In the genomic region with DNA sequence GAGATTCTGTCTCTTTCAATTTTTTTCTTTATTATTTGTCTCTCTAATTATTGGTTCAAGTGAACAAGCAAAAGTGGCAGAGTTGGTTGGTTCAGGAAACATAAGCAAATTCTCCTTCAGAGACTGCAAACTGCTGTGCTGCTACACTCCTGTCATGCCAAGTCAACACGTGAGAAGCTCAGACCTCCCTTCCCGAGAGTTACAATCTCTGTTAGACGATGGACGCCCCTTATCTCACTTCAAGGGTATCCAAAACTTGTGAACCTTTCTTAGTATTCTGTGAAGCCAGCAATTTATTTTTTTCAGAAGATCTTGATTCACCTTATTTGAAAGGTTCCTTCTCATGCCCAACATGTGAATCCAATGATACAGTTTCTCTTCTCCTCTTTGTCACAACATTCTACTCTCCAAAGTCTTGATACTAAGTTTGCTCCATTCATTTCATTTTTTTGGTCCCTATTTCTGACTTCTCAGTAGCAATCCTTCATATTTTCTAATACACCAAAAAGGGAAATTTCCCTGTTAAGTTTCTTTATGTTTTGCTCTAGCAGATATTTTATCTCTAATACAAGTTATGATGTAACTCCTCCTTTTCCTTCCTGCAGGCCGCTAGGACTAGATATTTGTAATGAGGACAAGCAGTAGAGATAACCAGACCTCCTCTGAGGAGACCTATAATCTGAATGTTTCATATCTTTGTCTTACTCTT, we compare ENCODE assay signal across 1 cellular context.
A peak's percentile ranks its signal among the peaks of the same experiment; 100 is the strongest.
TF ChIP-seq lines count a peak whose summit lies in the region.

No MANE protein-coding gene starts in this region.

TF ChIP-seq in K562, 482 proteins besides CTCF, POLR2A, EP300 and RAD21 (continued from another document and continues in another):
- TF ChIP-seq THRAP3 (IDR thresholded peaks at IDR 0.05; ENCODE audit: borderline replicate concordance) (no peak), JUN (IDR thresholded peaks at IDR 0.05; ENCODE audit: borderline replicate concordance, low read depth, low read length) (no peak), JUN (CRISPR knock-in tag; IDR thresholded peaks at IDR 0.05; ENCODE audit: borderline replicate concordance) (no peak), DACH1 (IDR thresholded peaks at IDR 0.05; ENCODE audit: partially characterized antibody) (peak; percentile 12), PRMT5 (CRISPR knock-in tag; IDR thresholded peaks at IDR 0.05) (no peak), TEAD1 (CRISPR knock-in tag; IDR thresholded peaks at IDR 0.05) (no peak), PHTF2 (CRISPR knock-in tag; IDR thresholded peaks at IDR 0.05) (no peak), DPF2 (IDR thresholded peaks at IDR 0.05) (peak; percentile 87), TEAD4 (IDR thresholded peaks at IDR 0.05; ENCODE audit: low read length) (peak; percentile 88), TEAD4 (CRISPR knock-in tag; IDR thresholded peaks at IDR 0.05; ENCODE audit: borderline replicate concordance) (no peak), GATA2 (CRISPR knock-in tag; IDR thresholded peaks at IDR 0.05) (peak; percentile 41; the same call in 1 of the 2 replicates), STAT5A (IDR thresholded peaks at IDR 0.05; ENCODE audit: borderline replicate concordance, low read length) (peak; percentile 60; the same call in 1 of the 2 replicates), NR4A1 (CRISPR knock-in tag; IDR thresholded peaks at IDR 0.05) (no peak), NR4A1 (tag; IDR thresholded peaks at IDR 0.05) (no peak), ELF2 (CRISPR knock-in tag; IDR thresholded peaks at IDR 0.05) (no peak), ZNF274 (IDR thresholded peaks at IDR 0.05; ENCODE audit: borderline replicate concordance, low read depth, low read length) (no peak), FOXA3 (CRISPR knock-in tag; conservative IDR thresholded peaks at IDR 0.05 in 1 of 2, IDR thresholded peaks at IDR 0.05 in 1 of 2) (no peak), MTA3 (IDR thresholded peaks at IDR 0.05; ENCODE audit: borderline replicate concordance) (0 out of 2 replicates have a peak, but pooled peaks have one; percentile 10), ZNF668 (CRISPR knock-in tag; IDR thresholded peaks at IDR 0.05) (no peak), CBFA2T3 (IDR thresholded peaks at IDR 0.05) (peak; percentile 88), SMARCA4 (IDR thresholded peaks at IDR 0.05) (peak; percentile 75; the same call in 1 of the 2 replicates), RCOR1 (IDR thresholded peaks at IDR 0.05; ENCODE audit: borderline replicate concordance in 1 of 2, low read depth in 2 of 2, low read length in 2 of 2) (peak in 1 of 2 experiments; percentile 69; a peak in 2 of 4 replicates), SIRT6 (IDR thresholded peaks at IDR 0.05; ENCODE audit: low read depth, low read length) (no peak), SOX6 (IDR thresholded peaks at IDR 0.05) (peak; percentile 68), HDAC8 (tag; IDR thresholded peaks at IDR 0.05) (no peak), HMG20B (CRISPR knock-in tag; IDR thresholded peaks at IDR 0.05) (no peak), PTRF (tag; IDR thresholded peaks at IDR 0.05) (no peak), MYNN (IDR thresholded peaks at IDR 0.05) (0 out of 2 replicates have a peak, but pooled peaks have one; percentile 17), MYNN (CRISPR knock-in tag; IDR thresholded peaks at IDR 0.05) (no peak), POLR2B (IDR thresholded peaks at IDR 0.05; ENCODE audit: low read depth, partially characterized antibody) (no peak), NR2C1 (IDR thresholded peaks at IDR 0.05) (no peak), NR2C1 (tag; IDR thresholded peaks at IDR 0.05) (0 out of 2 replicates have a peak, but pooled peaks have one; percentile 23), MECOM (CRISPR knock-in tag; IDR thresholded peaks at IDR 0.05) (peak; percentile 86; the same call in 1 of the 2 replicates), JUND (IDR thresholded peaks at IDR 0.05; ENCODE audit: borderline replicate concordance, low read depth, low read length) (peak; percentile 59), JUND (tag; IDR thresholded peaks at IDR 0.05; ENCODE audit: borderline replicate concordance, low read depth, low read length) (0 out of 3 replicates have a peak, but pooled peaks have one; percentile 31), NRF1 (conservative IDR thresholded peaks at IDR 0.05 in 1 of 2, IDR thresholded peaks at IDR 0.05 in 1 of 2) (no peak), CSDE1 (IDR thresholded peaks at IDR 0.05) (no peak), CCNT2 (IDR thresholded peaks at IDR 0.05; ENCODE audit: borderline replicate concordance, extremely low read depth, insufficient read length, low read depth, low read length) (no peak), DDX20 (tag; IDR thresholded peaks at IDR 0.05; ENCODE audit: low read depth) (no peak), SMARCE1 (IDR thresholded peaks at IDR 0.05) (peak; percentile 66), BRCA1 (IDR thresholded peaks at IDR 0.05) (no peak), BRCA1 (CRISPR knock-in tag; IDR thresholded peaks at IDR 0.05) (no peak)
- TF ChIP-seq, protein P1, sequence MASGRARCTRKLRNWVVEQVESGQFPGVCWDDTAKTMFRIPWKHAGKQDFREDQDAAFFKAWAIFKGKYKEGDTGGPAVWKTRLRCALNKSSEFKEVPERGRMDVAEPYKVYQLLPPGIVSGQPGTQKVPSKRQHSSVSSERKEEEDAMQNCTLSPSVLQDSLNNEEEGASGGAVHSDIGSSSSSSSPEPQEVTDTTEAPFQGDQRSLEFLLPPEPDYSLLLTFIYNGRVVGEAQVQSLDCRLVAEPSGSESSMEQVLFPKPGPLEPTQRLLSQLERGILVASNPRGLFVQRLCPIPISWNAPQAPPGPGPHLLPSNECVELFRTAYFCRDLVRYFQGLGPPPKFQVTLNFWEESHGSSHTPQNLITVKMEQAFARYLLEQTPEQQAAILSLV (tag; IDR thresholded peaks at IDR 0.05), result 0 out of 2 replicates have a peak, but pooled peaks have one; percentile 20
- TF ChIP-seq, protein P2, sequence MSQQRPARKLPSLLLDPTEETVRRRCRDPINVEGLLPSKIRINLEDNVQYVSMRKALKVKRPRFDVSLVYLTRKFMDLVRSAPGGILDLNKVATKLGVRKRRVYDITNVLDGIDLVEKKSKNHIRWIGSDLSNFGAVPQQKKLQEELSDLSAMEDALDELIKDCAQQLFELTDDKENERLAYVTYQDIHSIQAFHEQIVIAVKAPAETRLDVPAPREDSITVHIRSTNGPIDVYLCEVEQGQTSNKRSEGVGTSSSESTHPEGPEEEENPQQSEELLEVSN (IDR thresholded peaks at IDR 0.05; ENCODE audit: borderline replicate concordance in 1 of 2, extremely low read depth in 1 of 2, insufficient read depth in 1 of 2, insufficient read length in 1 of 2, low read depth in 1 of 2, low read length in 1 of 2, poor library complexity in 1 of 2, severe bottlenecking in 1 of 2), result peak in 1 of 2 experiments; percentile 19
- TF ChIP-seq, protein P3, sequence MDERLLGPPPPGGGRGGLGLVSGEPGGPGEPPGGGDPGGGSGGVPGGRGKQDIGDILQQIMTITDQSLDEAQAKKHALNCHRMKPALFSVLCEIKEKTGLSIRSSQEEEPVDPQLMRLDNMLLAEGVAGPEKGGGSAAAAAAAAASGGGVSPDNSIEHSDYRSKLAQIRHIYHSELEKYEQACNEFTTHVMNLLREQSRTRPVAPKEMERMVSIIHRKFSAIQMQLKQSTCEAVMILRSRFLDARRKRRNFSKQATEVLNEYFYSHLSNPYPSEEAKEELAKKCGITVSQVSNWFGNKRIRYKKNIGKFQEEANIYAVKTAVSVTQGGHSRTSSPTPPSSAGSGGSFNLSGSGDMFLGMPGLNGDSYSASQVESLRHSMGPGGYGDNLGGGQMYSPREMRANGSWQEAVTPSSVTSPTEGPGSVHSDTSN (CRISPR knock-in tag; IDR thresholded peaks at IDR 0.05; ENCODE audit: low read depth), result no peak
- TF ChIP-seq, protein P3 (tag; conservative IDR thresholded peaks at IDR 0.05; ENCODE audit: low read depth), result no peak
- TF ChIP-seq, protein P4, sequence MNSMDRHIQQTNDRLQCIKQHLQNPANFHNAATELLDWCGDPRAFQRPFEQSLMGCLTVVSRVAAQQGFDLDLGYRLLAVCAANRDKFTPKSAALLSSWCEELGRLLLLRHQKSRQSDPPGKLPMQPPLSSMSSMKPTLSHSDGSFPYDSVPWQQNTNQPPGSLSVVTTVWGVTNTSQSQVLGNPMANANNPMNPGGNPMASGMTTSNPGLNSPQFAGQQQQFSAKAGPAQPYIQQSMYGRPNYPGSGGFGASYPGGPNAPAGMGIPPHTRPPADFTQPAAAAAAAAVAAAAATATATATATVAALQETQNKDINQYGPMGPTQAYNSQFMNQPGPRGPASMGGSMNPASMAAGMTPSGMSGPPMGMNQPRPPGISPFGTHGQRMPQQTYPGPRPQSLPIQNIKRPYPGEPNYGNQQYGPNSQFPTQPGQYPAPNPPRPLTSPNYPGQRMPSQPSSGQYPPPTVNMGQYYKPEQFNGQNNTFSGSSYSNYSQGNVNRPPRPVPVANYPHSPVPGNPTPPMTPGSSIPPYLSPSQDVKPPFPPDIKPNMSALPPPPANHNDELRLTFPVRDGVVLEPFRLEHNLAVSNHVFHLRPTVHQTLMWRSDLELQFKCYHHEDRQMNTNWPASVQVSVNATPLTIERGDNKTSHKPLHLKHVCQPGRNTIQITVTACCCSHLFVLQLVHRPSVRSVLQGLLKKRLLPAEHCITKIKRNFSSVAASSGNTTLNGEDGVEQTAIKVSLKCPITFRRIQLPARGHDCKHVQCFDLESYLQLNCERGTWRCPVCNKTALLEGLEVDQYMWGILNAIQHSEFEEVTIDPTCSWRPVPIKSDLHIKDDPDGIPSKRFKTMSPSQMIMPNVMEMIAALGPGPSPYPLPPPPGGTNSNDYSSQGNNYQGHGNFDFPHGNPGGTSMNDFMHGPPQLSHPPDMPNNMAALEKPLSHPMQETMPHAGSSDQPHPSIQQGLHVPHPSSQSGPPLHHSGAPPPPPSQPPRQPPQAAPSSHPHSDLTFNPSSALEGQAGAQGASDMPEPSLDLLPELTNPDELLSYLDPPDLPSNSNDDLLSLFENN (IDR thresholded peaks at IDR 0.05; ENCODE audit: low read depth in 2 of 2, low read length in 2 of 2), result peak in 1 of 2 experiments; percentile 75; a peak in 1 of 4 replicates
- TF ChIP-seq, protein P5, sequence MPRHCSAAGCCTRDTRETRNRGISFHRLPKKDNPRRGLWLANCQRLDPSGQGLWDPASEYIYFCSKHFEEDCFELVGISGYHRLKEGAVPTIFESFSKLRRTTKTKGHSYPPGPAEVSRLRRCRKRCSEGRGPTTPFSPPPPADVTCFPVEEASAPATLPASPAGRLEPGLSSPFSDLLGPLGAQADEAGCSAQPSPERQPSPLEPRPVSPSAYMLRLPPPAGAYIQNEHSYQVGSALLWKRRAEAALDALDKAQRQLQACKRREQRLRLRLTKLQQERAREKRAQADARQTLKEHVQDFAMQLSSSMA (CRISPR knock-in tag; IDR thresholded peaks at IDR 0.05), result no peak
- TF ChIP-seq, protein P6, sequence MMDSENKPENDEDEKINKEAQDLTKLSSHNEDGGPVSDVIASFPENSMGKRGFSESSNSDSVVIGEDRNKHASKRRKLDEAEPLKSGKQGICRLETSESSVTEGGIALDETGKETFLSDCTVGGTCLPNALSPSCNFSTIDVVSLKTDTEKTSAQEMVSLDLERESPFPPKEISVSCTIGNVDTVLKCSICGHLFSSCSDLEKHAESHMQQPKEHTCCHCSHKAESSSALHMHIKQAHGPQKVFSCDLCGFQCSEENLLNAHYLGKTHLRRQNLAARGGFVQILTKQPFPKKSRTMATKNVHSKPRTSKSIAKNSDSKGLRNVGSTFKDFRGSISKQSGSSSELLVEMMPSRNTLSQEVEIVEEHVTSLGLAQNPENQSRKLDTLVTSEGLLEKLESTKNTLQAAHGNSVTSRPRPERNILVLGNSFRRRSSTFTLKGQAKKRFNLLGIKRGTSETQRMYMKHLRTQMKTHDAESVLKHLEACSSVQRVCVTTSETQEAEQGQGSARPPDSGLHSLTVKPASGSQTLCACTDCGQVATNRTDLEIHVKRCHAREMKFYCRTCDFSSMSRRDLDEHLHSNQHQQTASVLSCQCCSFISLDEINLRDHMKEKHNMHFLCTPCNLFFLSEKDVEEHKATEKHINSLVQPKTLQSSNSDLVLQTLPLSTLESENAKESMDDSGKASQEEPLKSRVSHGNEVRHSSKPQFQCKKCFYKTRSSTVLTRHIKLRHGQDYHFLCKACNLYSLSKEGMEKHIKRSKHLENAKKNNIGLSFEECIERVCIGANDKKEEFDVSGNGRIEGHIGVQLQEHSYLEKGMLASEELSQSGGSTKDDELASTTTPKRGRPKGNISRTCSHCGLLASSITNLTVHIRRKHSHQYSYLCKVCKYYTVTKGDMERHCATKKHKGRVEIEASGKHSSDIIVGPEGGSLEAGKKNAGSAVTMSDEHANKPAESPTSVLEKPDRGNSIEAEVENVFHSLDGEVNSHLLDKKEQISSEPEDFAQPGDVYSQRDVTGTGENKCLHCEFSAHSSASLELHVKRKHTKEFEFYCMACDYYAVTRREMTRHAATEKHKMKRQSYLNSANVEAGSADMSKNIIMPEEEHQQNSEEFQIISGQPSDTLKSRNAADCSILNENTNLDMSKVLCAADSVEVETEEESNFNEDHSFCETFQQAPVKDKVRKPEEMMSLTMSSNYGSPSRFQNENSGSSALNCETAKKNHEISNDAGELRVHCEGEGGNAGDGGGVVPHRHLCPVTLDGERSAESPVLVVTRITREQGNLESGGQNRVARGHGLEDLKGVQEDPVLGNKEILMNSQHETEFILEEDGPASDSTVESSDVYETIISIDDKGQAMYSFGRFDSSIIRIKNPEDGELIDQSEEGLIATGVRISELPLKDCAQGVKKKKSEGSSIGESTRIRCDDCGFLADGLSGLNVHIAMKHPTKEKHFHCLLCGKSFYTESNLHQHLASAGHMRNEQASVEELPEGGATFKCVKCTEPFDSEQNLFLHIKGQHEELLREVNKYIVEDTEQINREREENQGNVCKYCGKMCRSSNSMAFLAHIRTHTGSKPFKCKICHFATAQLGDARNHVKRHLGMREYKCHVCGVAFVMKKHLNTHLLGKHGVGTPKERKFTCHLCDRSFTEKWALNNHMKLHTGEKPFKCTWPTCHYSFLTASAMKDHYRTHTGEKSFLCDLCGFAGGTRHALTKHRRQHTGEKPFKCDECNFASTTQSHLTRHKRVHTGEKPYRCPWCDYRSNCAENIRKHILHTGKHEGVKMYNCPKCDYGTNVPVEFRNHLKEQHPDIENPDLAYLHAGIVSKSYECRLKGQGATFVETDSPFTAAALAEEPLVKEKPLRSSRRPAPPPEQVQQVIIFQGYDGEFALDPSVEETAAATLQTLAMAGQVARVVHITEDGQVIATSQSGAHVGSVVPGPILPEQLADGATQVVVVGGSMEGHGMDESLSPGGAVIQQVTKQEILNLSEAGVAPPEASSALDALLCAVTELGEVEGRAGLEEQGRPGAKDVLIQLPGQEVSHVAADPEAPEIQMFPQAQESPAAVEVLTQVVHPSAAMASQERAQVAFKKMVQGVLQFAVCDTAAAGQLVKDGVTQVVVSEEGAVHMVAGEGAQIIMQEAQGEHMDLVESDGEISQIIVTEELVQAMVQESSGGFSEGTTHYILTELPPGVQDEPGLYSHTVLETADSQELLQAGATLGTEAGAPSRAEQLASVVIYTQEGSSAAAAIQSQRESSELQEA (IDR thresholded peaks at IDR 0.05; ENCODE audit: low read depth), result no peak
